8 cellular contexts compared by ENCODE assay signal in the genomic region with DNA sequence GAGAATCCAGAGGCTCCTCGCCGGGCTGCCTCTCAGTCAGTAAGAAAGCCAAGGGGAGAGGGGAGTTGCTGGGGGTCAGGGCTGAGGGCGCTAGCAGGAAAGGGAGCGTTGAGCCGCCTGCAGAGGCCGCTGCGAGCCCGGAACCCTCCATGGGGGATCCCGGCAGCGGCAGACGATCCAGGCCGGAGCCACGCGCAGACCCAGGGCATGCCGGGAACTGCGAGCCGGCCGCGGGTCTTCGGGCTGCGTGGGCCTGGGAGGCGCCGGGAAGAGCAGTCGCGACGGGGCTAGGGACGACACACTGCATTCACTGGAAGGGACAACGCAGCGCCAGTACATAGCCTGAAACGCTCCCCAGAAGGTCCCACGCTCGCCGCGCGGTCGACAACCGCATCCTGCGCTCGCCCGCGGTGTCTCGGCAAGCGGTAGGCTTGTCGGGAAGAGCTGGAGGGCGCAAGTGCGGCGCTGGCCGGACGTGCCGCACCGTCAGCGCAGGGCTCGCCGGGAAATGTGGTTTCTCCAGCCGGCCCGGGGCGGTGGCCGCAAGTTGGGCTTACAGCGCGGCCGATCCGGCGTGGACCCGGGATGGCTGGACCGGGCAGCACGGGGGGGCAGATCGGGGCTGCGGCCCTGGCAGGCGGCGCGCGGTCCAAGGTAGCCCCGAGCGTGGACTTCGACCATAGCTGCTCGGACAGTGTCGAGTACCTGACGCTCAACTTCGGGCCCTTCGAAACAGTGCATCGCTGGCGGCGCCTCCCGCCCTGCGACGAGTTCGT. TPM values are rescaled to one million over a fixed set of nuclear protein-coding genes. Genes with fewer than 3 reads are reported as not detected.
A peak's percentile ranks its signal among the peaks of the same experiment; 100 is the strongest.
DNase-seq lines count a peak whose midpoint lies in the region; ATAC-seq lines count a peak whose summit lies in the region.

A gene (plus strand): TSS at position 511 of the 776 bp plus-strand sequence. CDS start 75 bp downstream, at position 586.

- ATAC-seq in GM18498 (IDR thresholded peaks at IDR 0.05; ENCODE audit: unreplicated experiment) (peak; percentile 80), HG02943 (IDR thresholded peaks at IDR 0.05; ENCODE audit: low read depth, unreplicated experiment) (peak; percentile 67)

- DNase-seq in A172 (ENCODE audit: low spot score) (peak; percentile 24), NCI-H2081 treated with DMSO at 0.1 percent for 48 hours (lab: John Stamatoyannopoulos, UW) (peak; percentile 10), caudate nucleus (lab: John Stamatoyannopoulos, UW) (peak in 60 of 61 donors; percentile 39 to 95 (median 82)), iris pigment epithelial cell (ENCODE audit: low read depth) (peak; percentile 93)
- DNase-seq in activated CD4-positive, CD25-positive, alpha-beta regulatory T cell (lab: John Stamatoyannopoulos, UW): peak; percentile 50 to 69 (median 58)
- DNase-seq in stimulated activated CD4-positive, alpha-beta T cell treated with anti-CD3 and anti-CD28 coated beads, Interleukin-12 subunit alpha, Interleukin-12 subunit beta, amount 100 ng/mL, for 24 hours (ENCODE audit: low read depth in 2 of 2): peak; percentile 58 to 66

- H3K27ac ChIP-seq in caudate nucleus (ENCODE audit: low read depth, low read length): peak within 1 kb of the TSS; percentile 94

RNA-seq across cellular contexts. Expression of the gene that starts here (rescaled TPM):
- total RNA-seq in A172 (2014; rRNA removed; shearing (Covaris generic)): 18.9 and 21.9 TPM in 2 replicates

Comparison
In these comparisons a context has a peak if more than half of its experiments do, and no peak if none do; other contexts are left out.
1. Peak in every context shown above with its lines: DNase-seq, ATAC-seq and H3K27ac ChIP-seq.
2. DNase-seq: peak in every context shown above with its lines; median percentile 93 in iris pigment epithelial cell; 82 in caudate nucleus; 62 in stimulated activated CD4-positive, alpha-beta T cell treated with anti-CD3 and anti-CD28 coated beads, Interleukin-12 subunit alpha, Interleukin-12 subunit beta, amount 100 ng/mL, for 24 hours; 58 in activated CD4-positive, CD25-positive, alpha-beta regulatory T cell; 24 in A172; 10 in NCI-H2081 treated with DMSO at 0.1 percent for 48 hours.